Comparison of ENCODE assay signal across 18 cellular contexts in the genomic region with DNA sequence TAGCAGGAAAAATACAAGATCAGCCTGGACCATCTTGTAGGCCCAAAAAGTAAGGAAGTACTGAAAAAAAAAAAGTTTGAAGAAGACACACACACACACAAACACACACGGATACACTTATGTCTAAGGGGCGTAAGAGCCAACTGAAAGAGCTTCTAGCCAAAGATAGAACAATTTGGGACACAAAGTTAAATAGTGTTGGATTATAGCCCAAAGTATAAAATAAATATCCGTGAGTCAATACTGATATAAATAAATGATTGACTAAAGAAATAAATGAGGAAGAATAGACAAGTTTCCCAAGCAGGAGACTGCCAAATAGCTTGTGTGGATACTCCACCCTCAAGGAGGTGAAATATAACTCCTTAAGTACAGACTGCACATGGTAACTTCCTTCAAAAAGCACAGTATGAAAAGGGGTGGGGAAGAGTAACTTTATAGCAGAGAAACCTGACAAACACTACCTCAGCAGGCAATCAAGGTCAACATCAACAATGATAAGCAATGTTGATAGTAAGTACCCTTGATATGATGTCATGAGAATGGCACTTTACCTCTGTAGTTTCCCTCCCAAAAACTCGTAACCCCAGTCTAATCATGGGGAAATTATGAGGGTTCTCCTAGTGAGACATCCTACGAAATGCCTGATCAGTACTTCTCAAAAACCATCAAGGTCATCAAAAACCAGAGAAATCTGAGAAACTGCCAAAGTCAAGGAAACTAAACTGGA.
DNase-seq lines count a peak whose midpoint lies in the region; ATAC-seq and TF ChIP-seq lines count a peak whose summit lies in the region.
"Had no signal": no experiment of that assay in that cellular context is flagged by ENCODE, and none has a peak within 500 bp of the region (broad histone marks: within the 10 kb centered on the region; RNA-seq: fewer than 3 reads in every experiment).

No MANE protein-coding gene starts in this region.

- peak overlapping the region in 1 of 4 donors; percentile 15 for H3K27ac ChIP-seq in body of pancreas
- no peak overlapping the region for H3K27ac ChIP-seq in mesendoderm (ENCODE audit: low read depth, low read length)
- H3K27ac ChIP-seq: BLaER1 treated with 17β-estradiol and CSF1 and Interleukin-3, amounts not matched to agents 10 nM and 100 nM; KMS-11; SK-N-MC had no signal

- no peak overlapping the region for H3K4ac ChIP-seq in mesendoderm (ENCODE audit: low read depth, low read length)

- no peaks in the 10 kb centered on the region for H3K36me3 Mint-ChIP-seq in type B pancreatic cell
- no peaks in the 10 kb centered on the region for H3K36me3 Mint-ChIP-seq in activated T-helper 1 cell treated with anti-CD3 and anti-CD28 coated beads, Interleukin-12 subunit alpha, Interleukin-12 subunit beta, Interleukin-2, Interleukin-4 antibody, amounts not matched to agents 30 ng/mL and 10 ng/mL and 1 ng/mL, durations not matched to agents 14 hours and 24 hours and 36 hours (ENCODE audit: low read depth)

- H3K4me3 Mint-ChIP-seq in type B pancreatic cell, result no peak overlapping the region
- H3K4me3 Mint-ChIP-seq in activated T-helper 1 cell treated with anti-CD3 and anti-CD28 coated beads, Interleukin-12 subunit alpha, Interleukin-12 subunit beta, Interleukin-2, Interleukin-4 antibody, amounts not matched to agents 30 ng/mL and 10 ng/mL and 1 ng/mL, durations not matched to agents 14 hours and 24 hours and 36 hours, result no peak overlapping the region

- intact Hi-C loops in body of pancreas (cut with DNase I), result no loop called here
- intact Hi-C loops in activated T-helper 1 cell treated with anti-CD3 and anti-CD28 coated beads, Interleukin-12 subunit alpha, Interleukin-12 subunit beta, Interleukin-2, Interleukin-4 antibody, amounts not matched to agents 30 ng/mL and 10 ng/mL and 1 ng/mL, durations not matched to agents 14 hours and 24 hours and 36 hours (cut with micrococcal nuclease), result no loop called here

- no peak overlapping the region for H3K4me2 ChIP-seq in mesendoderm (ENCODE audit: low read length)
- H3K4me2 ChIP-seq: BLaER1 treated with 17β-estradiol and CSF1 and Interleukin-3, amounts not matched to agents 10 nM and 100 nM; KMS-11 had no signal

- H3K36me3 ChIP-seq in body of pancreas (replicated peaks in 1 of 2; ENCODE audit: insufficient read depth in 1 of 2, low read depth in 2 of 2), result no peaks in the 10 kb centered on the region
- H3K36me3 ChIP-seq in mesendoderm (ENCODE audit: control insufficient read depth, insufficient read depth, low read length), result no peaks in the 10 kb centered on the region
- H3K36me3 ChIP-seq: BLaER1 treated with 17β-estradiol and CSF1 and Interleukin-3, amounts not matched to agents 10 nM and 100 nM had no signal

- peaks cover 25% of the 10 kb centered on the region for H3K4me1 Mint-ChIP-seq in type B pancreatic cell (ENCODE audit: unreplicated experiment)
- H3K4me1 Mint-ChIP-seq in activated T-helper 1 cell treated with anti-CD3 and anti-CD28 coated beads, Interleukin-12 subunit alpha, Interleukin-12 subunit beta, Interleukin-2, Interleukin-4 antibody, amounts not matched to agents 30 ng/mL and 10 ng/mL and 1 ng/mL, durations not matched to agents 14 hours and 24 hours and 36 hours (ENCODE audit: low read depth), result no peaks in the 10 kb centered on the region

- H3K56ac ChIP-seq in mesendoderm (ENCODE audit: low read length), result no peak overlapping the region

- no peak overlapping the region for H3K18ac ChIP-seq in mesendoderm (ENCODE audit: low read length)

- H3K9me3 ChIP-seq in body of pancreas, result no peaks in the 10 kb centered on the region
- H3K9me3 ChIP-seq: BLaER1 treated with 17β-estradiol and CSF1 and Interleukin-3, amounts not matched to agents 10 nM and 100 nM had no signal

- H3K27me3 Mint-ChIP-seq in type B pancreatic cell, result peaks cover 2% of the 10 kb centered on the region
- H3K27me3 Mint-ChIP-seq in activated T-helper 1 cell treated with anti-CD3 and anti-CD28 coated beads, Interleukin-12 subunit alpha, Interleukin-12 subunit beta, Interleukin-2, Interleukin-4 antibody, amounts not matched to agents 30 ng/mL and 10 ng/mL and 1 ng/mL, durations not matched to agents 14 hours and 24 hours and 36 hours (ENCODE audit: insufficient read depth), result peaks cover 7% of the 10 kb centered on the region

- H3K23ac ChIP-seq in mesendoderm (ENCODE audit: low read length), result no peak overlapping the region

- H3K9me3 Mint-ChIP-seq in type B pancreatic cell, result no peaks in the 10 kb centered on the region
- no peaks in the 10 kb centered on the region for H3K9me3 Mint-ChIP-seq in activated T-helper 1 cell treated with anti-CD3 and anti-CD28 coated beads, Interleukin-12 subunit alpha, Interleukin-12 subunit beta, Interleukin-2, Interleukin-4 antibody, amounts not matched to agents 30 ng/mL and 10 ng/mL and 1 ng/mL, durations not matched to agents 14 hours and 24 hours and 36 hours

- WGBS in body of pancreas, 2 donors, result 31 to 46% methylated on average over 5 of the region's 5 CpGs
- no CpG with 5 or more reads among the region's 5 CpGs for WGBS in mesendoderm (ENCODE audit: extremely low coverage, insufficient coverage, low lambda C conversion rate)

- no peaks in the 10 kb centered on the region for H3K79me2 ChIP-seq in mesendoderm (ENCODE audit: control insufficient read depth, insufficient read depth, low read length)

- no peaks in the 10 kb centered on the region for H3K27me3 ChIP-seq in body of pancreas
- H3K27me3 ChIP-seq in mesendoderm (ENCODE audit: insufficient read depth, low read length, poor library complexity), result no peaks in the 10 kb centered on the region
- H3K27me3 ChIP-seq: BLaER1 treated with 17β-estradiol and CSF1 and Interleukin-3, amounts not matched to agents 10 nM and 100 nM had no signal

- no peak for TF ChIP-seq POLR2A in body of pancreas (IDR thresholded peaks at IDR 0.05)

- peaks cover 12% of the 10 kb centered on the region for H3K4me1 ChIP-seq in body of pancreas
- no peaks in the 10 kb centered on the region for H3K4me1 ChIP-seq in mesendoderm (ENCODE audit: control insufficient read depth, low read depth, low read length)

- H4K8ac ChIP-seq in mesendoderm (ENCODE audit: low read depth, low read length), result no peak overlapping the region

- ATAC-seq in body of pancreas, result peak; percentile 42
- ATAC-seq in GM21526 (IDR thresholded peaks at IDR 0.05; ENCODE audit: low FRiP score, unreplicated experiment), result no peak
- ATAC-seq: Right ventricle myocardium inferior had no signal

- no peak overlapping the region for H4K5ac ChIP-seq in mesendoderm (ENCODE audit: low read length)

- H3K4me3 ChIP-seq in body of pancreas (no peak overlapping the region), mesendoderm (ENCODE audit: low read length) (no peak overlapping the region)
- H3K4me3 ChIP-seq: BLaER1 treated with 17β-estradiol and CSF1 and Interleukin-3, amounts not matched to agents 10 nM and 100 nM; SK-N-MC had no signal

- DNase-seq in DMS79 treated with DMSO at 0.1 percent for 48 hours (lab: John Stamatoyannopoulos, UW) (peak; percentile 15), DMS79 (lab: John Stamatoyannopoulos, UW) (no peak), body of pancreas (no peak), mesendoderm (peak; percentile 33), type B pancreatic cell (ENCODE audit: extremely low spot score, unreplicated experiment) (no peak), NCI-H2107 treated with DMSO at 0.1 percent for 48 hours (lab: John Stamatoyannopoulos, UW; ENCODE audit: unreplicated experiment) (no peak)
- no peak for DNase-seq in activated T-helper 1 cell treated with anti-CD3 and anti-CD28 coated beads, Interleukin-12 subunit alpha, Interleukin-12 subunit beta, Interleukin-2, Interleukin-4 antibody, amounts not matched to agents 30 ng/mL and 10 ng/mL and 1 ng/mL, durations not matched to agents 14 hours and 24 hours and 36 hours (ENCODE audit: low spot score)
- DNase-seq: 8988T, H7, NCI-H1417, NCI-H2081, NCI-H226, NCI-H526 treated with DMSO at 0.1 percent for 48 hours had no signal

- no peak overlapping the region for H2BK120ac ChIP-seq in mesendoderm (ENCODE audit: low read depth, low read length)

- no peaks in the 10 kb centered on the region for H3K79me1 ChIP-seq in mesendoderm (ENCODE audit: low read length)

- H2BK15ac ChIP-seq in mesendoderm (replicated peaks; ENCODE audit: low read depth), result no peak overlapping the region

- H2BK5ac ChIP-seq in mesendoderm (ENCODE audit: low read length), result no peak overlapping the region

- no peak for TF ChIP-seq CTCF in body of pancreas (IDR thresholded peaks at IDR 0.05)
- no peak for TF ChIP-seq CTCF in type B pancreatic cell (conservative IDR thresholded peaks at IDR 0.05)

- H3K27ac Mint-ChIP-seq in type B pancreatic cell, result peak overlapping the region; percentile 36
- no peak overlapping the region for H3K27ac Mint-ChIP-seq in activated T-helper 1 cell treated with anti-CD3 and anti-CD28 coated beads, Interleukin-12 subunit alpha, Interleukin-12 subunit beta, Interleukin-2, Interleukin-4 antibody, amounts not matched to agents 30 ng/mL and 10 ng/mL and 1 ng/mL, durations not matched to agents 14 hours and 24 hours and 36 hours

- no peak overlapping the region for H3K9ac ChIP-seq in mesendoderm (ENCODE audit: low read length)
- H3K9ac ChIP-seq: BLaER1 treated with 17β-estradiol and CSF1 and Interleukin-3, amounts not matched to agents 10 nM and 100 nM; KMS-11 had no signal

- no peak overlapping the region for H2AK5ac ChIP-seq in mesendoderm (ENCODE audit: low read length)

Comparison
In these comparisons a context has a peak if more than half of its experiments do, and no peak if none do; other contexts are left out.
1. DNase-seq: peak in DMS79 treated with DMSO at 0.1 percent for 48 hours (single experiment) and mesendoderm (single experiment); none in DMS79 (single experiment), body of pancreas (0 of 4), type B pancreatic cell (single experiment), NCI-H2107 treated with DMSO at 0.1 percent for 48 hours (single experiment) and activated T-helper 1 cell treated with anti-CD3 and anti-CD28 coated beads, Interleukin-12 subunit alpha, Interleukin-12 subunit beta, Interleukin-2, Interleukin-4 antibody, amounts not matched to agents 30 ng/mL and 10 ng/mL and 1 ng/mL, durations not matched to agents 14 hours and 24 hours and 36 hours (single experiment).